2 cellular contexts compared by ENCODE assay signal in genomic region chr1:156571959-156572662, GRCh38.
TF ChIP-seq lines count a peak whose summit lies in the region.

TSS of gene IQGAP3 (minus strand) at chr1:156572565. CDS start at chr1:156572529, 36 bp downstream.

TF ChIP-seq in GM23338, 12 proteins besides CTCF, POLR2A, EP300 and RAD21 (continued from another document):
- no peak for TF ChIP-seq REST (IDR thresholded peaks at IDR 0.05; ENCODE audit: unreplicated experiment)
- no peak for TF ChIP-seq JUNB (IDR thresholded peaks at IDR 0.05; ENCODE audit: unreplicated experiment)
- TF ChIP-seq, protein P1, sequence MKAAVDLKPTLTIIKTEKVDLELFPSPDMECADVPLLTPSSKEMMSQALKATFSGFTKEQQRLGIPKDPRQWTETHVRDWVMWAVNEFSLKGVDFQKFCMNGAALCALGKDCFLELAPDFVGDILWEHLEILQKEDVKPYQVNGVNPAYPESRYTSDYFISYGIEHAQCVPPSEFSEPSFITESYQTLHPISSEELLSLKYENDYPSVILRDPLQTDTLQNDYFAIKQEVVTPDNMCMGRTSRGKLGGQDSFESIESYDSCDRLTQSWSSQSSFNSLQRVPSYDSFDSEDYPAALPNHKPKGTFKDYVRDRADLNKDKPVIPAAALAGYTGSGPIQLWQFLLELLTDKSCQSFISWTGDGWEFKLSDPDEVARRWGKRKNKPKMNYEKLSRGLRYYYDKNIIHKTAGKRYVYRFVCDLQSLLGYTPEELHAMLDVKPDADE (IDR thresholded peaks at IDR 0.05) = peak; percentile 90
- no peak for TF ChIP-seq EZH2 (IDR thresholded peaks at IDR 0.05; ENCODE audit: low read depth, unreplicated experiment)
- no peak for TF ChIP-seq ZNF331 (CRISPR knock-in tag; IDR thresholded peaks at IDR 0.05; ENCODE audit: low read depth)
- no peak for TF ChIP-seq ZNF114 (CRISPR knock-in tag; IDR thresholded peaks at IDR 0.05)
- no peak for TF ChIP-seq ZNF462 (CRISPR knock-in tag; IDR thresholded peaks at IDR 0.05)

TF ChIP-seq in SK-N-SH, 30 proteins besides CTCF, POLR2A, EP300 and RAD21 (continued from another document):
- TF ChIP-seq EZH2phosphoT487 (IDR thresholded peaks at IDR 0.05; ENCODE audit: borderline replicate concordance, low read depth) (no peak), TAF1 (IDR thresholded peaks at IDR 0.05; ENCODE audit: borderline replicate concordance, low read depth, low read length) (peak; percentile 51), USF2 (IDR thresholded peaks at IDR 0.05; ENCODE audit: borderline replicate concordance, low read depth, low read length) (no peak), FOXJ3 (CRISPR knock-in tag; IDR thresholded peaks at IDR 0.05) (no peak), GABPA (IDR thresholded peaks at IDR 0.05; ENCODE audit: low read depth) (peak; percentile 87)
- TF ChIP-seq, protein P2, sequence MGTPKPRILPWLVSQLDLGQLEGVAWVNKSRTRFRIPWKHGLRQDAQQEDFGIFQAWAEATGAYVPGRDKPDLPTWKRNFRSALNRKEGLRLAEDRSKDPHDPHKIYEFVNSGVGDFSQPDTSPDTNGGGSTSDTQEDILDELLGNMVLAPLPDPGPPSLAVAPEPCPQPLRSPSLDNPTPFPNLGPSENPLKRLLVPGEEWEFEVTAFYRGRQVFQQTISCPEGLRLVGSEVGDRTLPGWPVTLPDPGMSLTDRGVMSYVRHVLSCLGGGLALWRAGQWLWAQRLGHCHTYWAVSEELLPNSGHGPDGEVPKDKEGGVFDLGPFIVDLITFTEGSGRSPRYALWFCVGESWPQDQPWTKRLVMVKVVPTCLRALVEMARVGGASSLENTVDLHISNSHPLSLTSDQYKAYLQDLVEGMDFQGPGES (IDR thresholded peaks at IDR 0.05; ENCODE audit: low read depth, low read length) = no peak
